Comparison of ENCODE assay signal across 29 cellular contexts in genomic region chr7:158428842-158429753, GRCh38.
DNase-seq lines count a peak whose midpoint lies in the region; ATAC-seq and TF ChIP-seq lines count a peak whose summit lies in the region.
"Had no signal": no experiment of that assay in that cellular context is flagged by ENCODE, and none has a peak within 500 bp of the region (broad histone marks: within the 10 kb centered on the region; RNA-seq: fewer than 3 reads in every experiment).

No MANE protein-coding gene starts in this region.

- TF ChIP-seq CTCF in left ventricle myocardium inferior (IDR thresholded peaks at IDR 0.05; ENCODE audit: borderline replicate concordance) = no peak
- no peak for TF ChIP-seq CTCF in colonic mucosa (IDR thresholded peaks at IDR 0.05)
- no peak for TF ChIP-seq CTCF in neural progenitor cell (IDR thresholded peaks at IDR 0.05)
- no peak for TF ChIP-seq CTCF in gastrocnemius medialis (IDR thresholded peaks at IDR 0.05 in 4 of 5, conservative IDR thresholded peaks at IDR 0.05 in 1 of 5)

- no peak for TF ChIP-seq POLR2A in gastrocnemius medialis (IDR thresholded peaks at IDR 0.05)

- in situ Hi-C loops in gastrocnemius medialis (cut with MboI; ENCODE audit: low sequenced_read_pairs in 4 of 4) = no loop called here

- H2AFZ ChIP-seq in neural progenitor cell (replicated peaks) = no peak overlapping the region

- H3K4me1 ChIP-seq in left ventricle myocardium inferior = no peaks in the 10 kb centered on the region
- H3K4me1 ChIP-seq in colonic mucosa = peaks cover 8% of the 10 kb centered on the region
- H3K4me1 ChIP-seq in neural progenitor cell = no peaks in the 10 kb centered on the region
- no peaks in the 10 kb centered on the region for H3K4me1 ChIP-seq in gastrocnemius medialis
- H3K4me1 ChIP-seq: testis had no signal

- H3K9me3 ChIP-seq in left ventricle myocardium inferior (replicated peaks) (no peaks in the 10 kb centered on the region), colonic mucosa (no peaks in the 10 kb centered on the region), neural progenitor cell (ENCODE audit: low read depth) (no peaks in the 10 kb centered on the region), gastrocnemius medialis (no peaks in the 10 kb centered on the region)
- H3K9me3 ChIP-seq: MG63, testis had no signal

- peak overlapping the region; percentile 17 for H3K27ac Mint-ChIP-seq in neural progenitor cell
- H3K27ac Mint-ChIP-seq: activated CD4-positive, alpha-beta T cell treated with anti-CD3 and anti-CD28 coated beads for 36 hours; activated CD8-positive, alpha-beta T cell treated with anti-CD3 and anti-CD28 coated beads for 36 hours; activated naive CD4-positive, alpha-beta T cell treated with anti-CD3 and anti-CD28 coated beads, Interleukin-2, amount 50 U/mL, for 72 hours; activated T-helper 17 cell treated with anti-CD3 and anti-CD28 coated beads, Interleukin-2, amount 50 U/mL, for 72 hours; HFFc6; T-helper 2 cell treated with Interferon-gamma antibody and Interleukin-4, amounts not matched to agents 5 μg/mL and 100 μg/mL, for 36 hours had no signal

- peaks cover 4% of the 10 kb centered on the region for H3K27me3 Mint-ChIP-seq in neural progenitor cell (ENCODE audit: insufficient read depth, low read depth)

- H3K4me3 Mint-ChIP-seq in neural progenitor cell = no peak overlapping the region
- H3K4me3 Mint-ChIP-seq: activated CD4-positive, alpha-beta T cell treated with anti-CD3 and anti-CD28 coated beads for 36 hours; activated CD8-positive, alpha-beta T cell treated with anti-CD3 and anti-CD28 coated beads for 36 hours; activated T-helper 17 cell treated with anti-CD3 and anti-CD28 coated beads, Interleukin-2, amount 50 U/mL, for 72 hours; CD4-positive, alpha-beta memory T cell; HFFc6; T-helper 2 cell treated with Interferon-gamma antibody and Interleukin-4, amounts not matched to agents 5 μg/mL and 100 μg/mL, for 36 hours had no signal

- H3K9ac ChIP-seq in colonic mucosa (ENCODE audit: low read depth in 2 of 2, low read length in 2 of 2) = no peak overlapping the region
- no peak overlapping the region for H3K9ac ChIP-seq in neural progenitor cell

- H3K36me3 ChIP-seq in left ventricle myocardium inferior (no peaks in the 10 kb centered on the region), colonic mucosa (no peaks in the 10 kb centered on the region), neural progenitor cell (no peaks in the 10 kb centered on the region), gastrocnemius medialis (no peaks in the 10 kb centered on the region)
- H3K36me3 ChIP-seq: MG63 had no signal

- intact Hi-C loops in cardiac septum (cut with DNase I) = no loop called here
- intact Hi-C loops in left ventricle myocardium inferior (cut with micrococcal nuclease) = no loop called here
- intact Hi-C loops in colonic mucosa (cut with DNase I) = no loop called here
- intact Hi-C loops in gastrocnemius medialis (cut with DNase I; ENCODE audit: low total_unique reads) = no loop called here

- no peaks in the 10 kb centered on the region for H3K79me2 ChIP-seq in neural progenitor cell (ENCODE audit: low read depth)

- H3K4me3 ChIP-seq in left ventricle myocardium inferior (no peak overlapping the region), colonic mucosa (no peak overlapping the region), neural progenitor cell (no peak overlapping the region), gastrocnemius medialis (no peak overlapping the region)
- H3K4me3 ChIP-seq: MG63, skin epidermis, testis had no signal

- H4K20me1 ChIP-seq in neural progenitor cell (ENCODE audit: low read depth) = no peaks in the 10 kb centered on the region

- no peak overlapping the region for H3K27ac ChIP-seq in left ventricle myocardium inferior (replicated peaks)
- H3K27ac ChIP-seq in colonic mucosa = no peak overlapping the region
- no peak overlapping the region for H3K27ac ChIP-seq in neural progenitor cell
- no peak overlapping the region for H3K27ac ChIP-seq in gastrocnemius medialis
- H3K27ac ChIP-seq: skin epidermis, testis had no signal

- H3K4me2 ChIP-seq in neural progenitor cell = no peak overlapping the region

- H3K36me3 Mint-ChIP-seq in neural progenitor cell = no peaks in the 10 kb centered on the region
- H3K36me3 Mint-ChIP-seq: activated naive CD4-positive, alpha-beta T cell treated with anti-CD3 and anti-CD28 coated beads, Interleukin-2, amount 50 U/mL, for 72 hours; CD4-positive, alpha-beta memory T cell had no signal

- DNase-seq in cardiac septum (ENCODE audit: low spot score) = peak; percentile 65
- no peak for DNase-seq in left ventricle myocardium inferior
- DNase-seq in colonic mucosa = peak; percentile 39
- DNase-seq in neural progenitor cell (ENCODE audit: low spot score) = no peak
- no peak for DNase-seq in A172 (ENCODE audit: low spot score)
- DNase-seq in SW 1271 (lab: John Stamatoyannopoulos, UW) = no peak
- no peak for DNase-seq in HuH-7.5 (ENCODE audit: low spot score)
- DNase-seq in gastrocnemius medialis = no peak
- DNase-seq: activated CD4-positive, alpha-beta T cell treated with anti-CD3 and anti-CD28 coated beads for 36 hours; activated CD8-positive, alpha-beta T cell treated with anti-CD3 and anti-CD28 coated beads for 36 hours; AML-193; CD4-positive, alpha-beta memory T cell; effector memory CD4-positive, alpha-beta T cell; erythroblast; HFFc6; left ventricle myocardium superior; MG63; NCI-H1105 treated with DMSO at 0.1 percent for 48 hours; NCI-H2029; NCI-H2227 treated with DMSO at 0.1 percent for 48 hours; NCI-H526 treated with DMSO at 0.1 percent for 48 hours; occipital lobe; stimulated activated naive CD8-positive, alpha-beta T cell treated with anti-CD3 and anti-CD28 coated beads, Interleukin-15, Interleukin-2, amounts not matched to agents 100 U/mL and 50 U/mL, for 24 hours; testis had no signal

- peaks cover 15% of the 10 kb centered on the region for H3K4me1 Mint-ChIP-seq in neural progenitor cell
- H3K4me1 Mint-ChIP-seq: activated T-helper 17 cell treated with anti-CD3 and anti-CD28 coated beads, Interleukin-2, amount 50 U/mL, for 72 hours had no signal

- H3K9me3 Mint-ChIP-seq in neural progenitor cell = no peaks in the 10 kb centered on the region
- H3K9me3 Mint-ChIP-seq: activated CD8-positive, alpha-beta T cell treated with anti-CD3 and anti-CD28 coated beads for 36 hours; activated naive CD4-positive, alpha-beta T cell treated with anti-CD3 and anti-CD28 coated beads, Interleukin-2, amount 50 U/mL, for 72 hours; activated T-helper 17 cell treated with anti-CD3 and anti-CD28 coated beads, Interleukin-2, amount 50 U/mL, for 72 hours; T-helper 2 cell treated with Interferon-gamma antibody and Interleukin-4, amounts not matched to agents 5 μg/mL and 100 μg/mL, for 36 hours had no signal

- H3F3A ChIP-seq in neural progenitor cell (ENCODE audit: low read depth) = no peaks in the 10 kb centered on the region

- H3K27me3 ChIP-seq in left ventricle myocardium inferior (ENCODE audit: low read depth) = peaks cover 30% of the 10 kb centered on the region
- H3K27me3 ChIP-seq in colonic mucosa = no peaks in the 10 kb centered on the region
- no peaks in the 10 kb centered on the region for H3K27me3 ChIP-seq in neural progenitor cell
- H3K27me3 ChIP-seq in gastrocnemius medialis = no peaks in the 10 kb centered on the region
- H3K27me3 ChIP-seq: MG63, testis had no signal

- ATAC-seq in gastrocnemius medialis = no peak
- ATAC-seq: activated CD4-positive, alpha-beta T cell treated with anti-CD3 and anti-CD28 coated beads for 36 hours; activated CD8-positive, alpha-beta T cell treated with anti-CD3 and anti-CD28 coated beads for 36 hours; activated naive CD4-positive, alpha-beta T cell treated with anti-CD3 and anti-CD28 coated beads, Interleukin-2, amount 50 U/mL, for 72 hours; activated T-helper 17 cell treated with anti-CD3 and anti-CD28 coated beads, Interleukin-2, amount 50 U/mL, for 72 hours; left ventricle myocardium superior; Right ventricle myocardium inferior; stimulated activated naive CD8-positive, alpha-beta T cell treated with anti-CD3 and anti-CD28 coated beads, Interleukin-15, Interleukin-2, amounts not matched to agents 100 U/mL and 50 U/mL, for 24 hours had no signal

Comparison
In these comparisons a context has a peak if more than half of its experiments do, and no peak if none do; other contexts are left out.
1. DNase-seq: peak in cardiac septum (single experiment) and colonic mucosa (single experiment); none in left ventricle myocardium inferior (single experiment), neural progenitor cell (single experiment), A172 (single experiment), SW 1271 (0 of 2), HuH-7.5 (single experiment) and gastrocnemius medialis (0 of 2).